In genomic region chr2:112542123-112542973, GRCh38 we compare ENCODE assay signal across 1 cellular context.
TF ChIP-seq lines count a peak whose summit lies in the region.

TSS of gene POLR1B (plus strand) at chr2:112542465. CDS start at chr2:112542495, 30 bp downstream.

TF ChIP-seq in K562, 482 proteins besides CTCF, POLR2A, EP300 and RAD21 (continued from another document):
- no peak for TF ChIP-seq BRF2 (IDR thresholded peaks at IDR 0.05; ENCODE audit: borderline replicate concordance, insufficient read depth, insufficient read length)
- TF ChIP-seq SRF (CRISPR knock-in tag; IDR thresholded peaks at IDR 0.05): peak in 1 of 2 experiments; percentile 48; a peak in 1 of 4 replicates
- TF ChIP-seq SIN3B (IDR thresholded peaks at IDR 0.05; ENCODE audit: low read depth): peak; percentile 49
